In genomic region chr5:157486861-157487260, GRCh38 we compare ENCODE assay signal across 14 cellular contexts. TPM values are rescaled to one million over a fixed set of nuclear protein-coding genes. Genes with fewer than 3 reads are reported as not detected.
A peak's percentile ranks its signal among the peaks of the same experiment; 100 is the strongest.
DNase-seq lines count a peak whose midpoint lies in the region; ATAC-seq and TF ChIP-seq lines count a peak whose summit lies in the region.
"Had no signal": no experiment of that assay in that cellular context is flagged by ENCODE, and none has a peak within 500 bp of the region (broad histone marks: within the 10 kb centered on the region; RNA-seq: fewer than 3 reads in every experiment).

No MANE protein-coding gene starts in this region.

- POLR2A ChIA-PET in activated B cell treated with CpG ODN at 0.5 μM for 24 hours (lab: Charles Lee), result interaction anchor here (1.0 to 4.3 kb wide), 8 partner anchors 12 to 344 kb away, joined by 5 to 31 read pairs (median 20); partner anchors contain the start of genes ADAM19 and MED7

- H3K4me3 ChIP-seq in CD4-positive, CD25-positive, alpha-beta regulatory T cell (ENCODE audit: low read depth, low read length), result peak overlapping the region; percentile 11
- no peak overlapping the region for H3K4me3 ChIP-seq in psoas muscle

- intact Hi-C loops in activated B cell treated with CpG ODN at 0.5 μM for 24 hours (cut with micrococcal nuclease), result loop anchor here (1.0 to 5.0 kb wide), 7 partner anchors 15 to 244 kb away; partner anchors contain the start of gene THG1L
- intact Hi-C loops in psoas muscle (cut with DNase I), result no loop called here

- no peaks in the 10 kb centered on the region for H3K27me3 ChIP-seq in CD4-positive, CD25-positive, alpha-beta regulatory T cell (ENCODE audit: control insufficient read depth, insufficient read depth, low read length)
- no peaks in the 10 kb centered on the region for H3K27me3 ChIP-seq in psoas muscle (ENCODE audit: insufficient read depth in 3 of 3, low read length in 2 of 3)

- no peaks in the 10 kb centered on the region for H3K27me3 Mint-ChIP-seq in CD4-positive, CD25-positive, alpha-beta regulatory T cell
- no peaks in the 10 kb centered on the region for H3K27me3 Mint-ChIP-seq in activated B cell treated with CpG ODN at 0.5 μM for 24 hours

- ATAC-seq in CD4-positive, CD25-positive, alpha-beta regulatory T cell (ENCODE audit: low read depth in 2 of 2), result peak; percentile 27 to 29
- ATAC-seq in GM18868 (IDR thresholded peaks at IDR 0.05; ENCODE audit: unreplicated experiment) (peak; percentile 32), HG02763 (IDR thresholded peaks at IDR 0.05; ENCODE audit: unreplicated experiment) (peak; percentile 37), activated B cell treated with CpG ODN at 0.5 μM for 24 hours (ENCODE audit: low read depth) (peak; percentile 41), HG03039 (IDR thresholded peaks at IDR 0.05; ENCODE audit: unreplicated experiment) (no peak), psoas muscle (no peak)

- H3K36me3 ChIP-seq in CD4-positive, CD25-positive, alpha-beta regulatory T cell (ENCODE audit: control insufficient read depth, insufficient read depth, low read length), result peaks cover 69% of the 10 kb centered on the region
- H3K36me3 ChIP-seq in psoas muscle (ENCODE audit: insufficient read depth in 1 of 2, low read depth in 1 of 2), result peaks cover 4 to 55% of the 10 kb centered on the region in 2 donors

- peak overlapping the region; percentile 2 to 85 (median 83) for H3K27ac Mint-ChIP-seq in CD4-positive, CD25-positive, alpha-beta regulatory T cell
- H3K27ac Mint-ChIP-seq in activated B cell treated with CpG ODN at 0.5 μM for 24 hours, result peak overlapping the region; percentile 95

- H3K4me1 Mint-ChIP-seq in CD4-positive, CD25-positive, alpha-beta regulatory T cell, result peaks cover 15 to 29% (median 21%) of the 10 kb centered on the region in 4 donors
- peaks cover 84% of the 10 kb centered on the region for H3K4me1 Mint-ChIP-seq in activated B cell treated with CpG ODN at 0.5 μM for 24 hours

- DNase-seq in CD4-positive, CD25-positive, alpha-beta regulatory T cell, result peak in 1 of 3 donors; percentile 49
- DNase-seq in activated B cell treated with CpG ODN at 0.5 μM for 24 hours, result no peak
- DNase-seq in NCI-H526 (lab: John Stamatoyannopoulos, UW), result no peak
- no peak for DNase-seq in psoas muscle
- DNase-seq in NOMO-1 treated with dmso at 0.1 percent for 144 hours (lab: John Stamatoyannopoulos, UW; ENCODE audit: unreplicated experiment), result no peak
- DNase-seq: cerebellar nuclear complex; glutamatergic neuron; NCI-H187; stimulated activated CD4-positive, alpha-beta T cell treated with anti-CD3 and anti-CD28 coated beads, Interleukin-12 subunit alpha, Interleukin-12 subunit beta, amount 100 ng/mL, for 4 hours had no signal

- TF ChIP-seq CTCF in activated B cell treated with CpG ODN at 0.5 μM for 24 hours (IDR thresholded peaks at IDR 0.05) (no peak), psoas muscle (IDR thresholded peaks at IDR 0.05) (no peak)

- peaks cover 23% of the 10 kb centered on the region for H3K4me1 ChIP-seq in CD4-positive, CD25-positive, alpha-beta regulatory T cell (ENCODE audit: control insufficient read depth, insufficient read depth, low read length, poor library complexity, severe bottlenecking)
- H3K4me1 ChIP-seq in psoas muscle, result no peaks in the 10 kb centered on the region

- peak overlapping the region in 3 of 4 donors; percentile 6 to 55 (median 51) for H3K4me3 Mint-ChIP-seq in CD4-positive, CD25-positive, alpha-beta regulatory T cell
- H3K4me3 Mint-ChIP-seq in activated B cell treated with CpG ODN at 0.5 μM for 24 hours, result peak overlapping the region; percentile 56

- H3K36me3 Mint-ChIP-seq in CD4-positive, CD25-positive, alpha-beta regulatory T cell, result peaks cover 36% of the 10 kb centered on the region
- peaks cover 92% of the 10 kb centered on the region for H3K36me3 Mint-ChIP-seq in activated B cell treated with CpG ODN at 0.5 μM for 24 hours (ENCODE audit: low read depth)

- H3K9me3 Mint-ChIP-seq in CD4-positive, CD25-positive, alpha-beta regulatory T cell, result peaks cover 0 to 1% (median 0%) of the 10 kb centered on the region in 7 donors
- no peaks in the 10 kb centered on the region for H3K9me3 Mint-ChIP-seq in activated B cell treated with CpG ODN at 0.5 μM for 24 hours

- CTCF ChIA-PET in activated B cell treated with CpG ODN at 0.5 μM for 24 hours (lab: Charles Lee), result interaction anchor here (2.0 kb wide), 1 partner anchor 232 kb away, joined by 8 read pairs; no protein-coding TSS in a partner anchor

- no peaks in the 10 kb centered on the region for H3K9me3 ChIP-seq in CD4-positive, CD25-positive, alpha-beta regulatory T cell (ENCODE audit: control insufficient read depth in 2 of 2, low read length in 2 of 2)
- no peaks in the 10 kb centered on the region for H3K9me3 ChIP-seq in psoas muscle

- peak overlapping the region; percentile 41 for H3K27ac ChIP-seq in CD4-positive, CD25-positive, alpha-beta regulatory T cell (ENCODE audit: insufficient read depth, low read length, poor library complexity, severe bottlenecking)
- no peak overlapping the region for H3K27ac ChIP-seq in psoas muscle

- WGBS in psoas muscle, 3 donors, result 84 to 94% (median 85%) methylated on average over 3 of the region's 3 CpGs

RNA-seq across cellular contexts. Expression of gene NIPAL4, which starts 26.8 kb away (rescaled TPM):
- 1.1 TPM for total RNA-seq in CD4-positive, CD25-positive, alpha-beta regulatory T cell
- under 1 TPM in 3 of 4 donors, not detected in 1; 0.10 to 0.15 (median 0.14) TPM for polyA plus RNA-seq in CD4-positive, CD25-positive, alpha-beta regulatory T cell
- total RNA-seq in activated B cell treated with CpG ODN at 0.5 μM for 24 hours, result 2.7 and 2.8 TPM in 2 replicates
- total RNA-seq in psoas muscle, result under 1 TPM; 0.34 to 0.50 (median 0.38) TPM
- polyA plus RNA-seq in psoas muscle, result under 1 TPM; 0.03 to 0.18 (median 0.13) TPM
- total RNA-seq: mesenteric fat pad, temporal lobe had no signal

Comparison
In these comparisons a context has a peak if more than half of its experiments do, and no peak if none do; other contexts are left out.
1. ATAC-seq: peak in CD4-positive, CD25-positive, alpha-beta regulatory T cell (2 of 2), GM18868 (single experiment), HG02763 (single experiment) and activated B cell treated with CpG ODN at 0.5 μM for 24 hours (single experiment); none in HG03039 (single experiment) and psoas muscle (0 of 4).